In genomic region chr2:230947908-230948365, GRCh38 we compare ENCODE assay signal across 1 cellular context.
TF ChIP-seq lines count a peak whose summit lies in the region.

No MANE protein-coding gene starts in this region.

TF ChIP-seq in GM12878, 131 proteins besides CTCF, POLR2A, EP300 and RAD21 (continued from another document and continues in another):
- TF ChIP-seq FOXM1 (IDR thresholded peaks at IDR 0.05; ENCODE audit: low read depth, low read length) (no peak), GABPA (IDR thresholded peaks at IDR 0.05; ENCODE audit: low read depth) (no peak), STAT3 (IDR thresholded peaks at IDR 0.05; ENCODE audit: low read depth, low read length) (no peak), SIX5 (IDR thresholded peaks at IDR 0.05; ENCODE audit: low read depth, low read length, severe bottlenecking) (no peak), PKNOX1 (IDR thresholded peaks at IDR 0.05) (peak; percentile 50), MEF2B (IDR thresholded peaks at IDR 0.05; ENCODE audit: partially characterized antibody, poor library complexity, severe bottlenecking) (no peak), SMAD1 (IDR thresholded peaks at IDR 0.05; ENCODE audit: low read depth, partially characterized antibody) (no peak), SPI1 (IDR thresholded peaks at IDR 0.05; ENCODE audit: borderline replicate concordance, insufficient read depth, low read depth, low read length) (peak; percentile 61; the same call in 1 of the 2 replicates), IRF4 (IDR thresholded peaks at IDR 0.05; ENCODE audit: low read depth, low read length) (peak; percentile 68), ATF7 (IDR thresholded peaks at IDR 0.05; ENCODE audit: low read depth) (peak; percentile 56; the same call in 1 of the 2 replicates), WRNIP1 (IDR thresholded peaks at IDR 0.05; ENCODE audit: borderline replicate concordance, low read depth, low read length) (no peak), MYB (IDR thresholded peaks at IDR 0.05; ENCODE audit: borderline replicate concordance, low read depth, low read length) (no peak), E2F4 (IDR thresholded peaks at IDR 0.05; ENCODE audit: low read depth, low read length) (no peak), HCFC1 (IDR thresholded peaks at IDR 0.05; ENCODE audit: low read length) (no peak), NR2F1 (conservative IDR thresholded peaks at IDR 0.05) (peak; percentile 87), CEBPB (IDR thresholded peaks at IDR 0.05; ENCODE audit: borderline replicate concordance in 1 of 2, low read depth in 2 of 2, low read length in 2 of 2) (no peak), CUX1 (IDR thresholded peaks at IDR 0.05; ENCODE audit: insufficient replicate concordance, low read depth, low read length) (no peak), CHD4 (IDR thresholded peaks at IDR 0.05) (no peak), ZSCAN29 (IDR thresholded peaks at IDR 0.05) (no peak), TARDBP (IDR thresholded peaks at IDR 0.05; ENCODE audit: borderline replicate concordance) (no peak), SKIL (IDR thresholded peaks at IDR 0.05; ENCODE audit: low read depth, poor library complexity, severe bottlenecking) (no peak), BACH1 (IDR thresholded peaks at IDR 0.05; ENCODE audit: borderline replicate concordance) (no peak), GATAD2B (conservative IDR thresholded peaks at IDR 0.05; ENCODE audit: low read depth) (no peak), MXI1 (IDR thresholded peaks at IDR 0.05; ENCODE audit: low read depth, low read length) (no peak), CBFB (IDR thresholded peaks at IDR 0.05; ENCODE audit: low read depth) (peak; percentile 65; the same call in 1 of the 2 replicates), RCOR1 (conservative IDR thresholded peaks at IDR 0.05; ENCODE audit: low read depth, low read length) (no peak), PRDM15 (CRISPR knock-in tag; IDR thresholded peaks at IDR 0.05) (no peak), PML (IDR thresholded peaks at IDR 0.05; ENCODE audit: low read length) (no peak), ETV6 (conservative IDR thresholded peaks at IDR 0.05 in 1 of 2, IDR thresholded peaks at IDR 0.05 in 1 of 2; ENCODE audit: borderline replicate concordance in 1 of 2, low read depth in 1 of 2) (peak in 1 of 2 experiments; percentile 58; a peak in 1 of 4 replicates), TCF7 (IDR thresholded peaks at IDR 0.05; ENCODE audit: borderline replicate concordance) (no peak), ZZZ3 (IDR thresholded peaks at IDR 0.05; ENCODE audit: control insufficient read depth, insufficient read length, low read depth) (no peak), MTA2 (IDR thresholded peaks at IDR 0.05; ENCODE audit: low read depth) (0 out of 2 replicates have a peak, but pooled peaks have one; percentile 30), ZNF592 (IDR thresholded peaks at IDR 0.05) (no peak), CHD2 (IDR thresholded peaks at IDR 0.05; ENCODE audit: borderline replicate concordance, low read depth, low read length) (peak; percentile 26; the same call in 1 of the 2 replicates), SUPT20H (IDR thresholded peaks at IDR 0.05; ENCODE audit: borderline replicate concordance, control insufficient read depth, low read depth, low read length) (no peak), BMI1 (IDR thresholded peaks at IDR 0.05; ENCODE audit: borderline replicate concordance) (no peak), MEF2A (IDR thresholded peaks at IDR 0.05; ENCODE audit: insufficient read depth, low read depth, low read length) (0 out of 2 replicates have a peak, but pooled peaks have one; percentile 54)
- TF ChIP-seq, protein P1, sequence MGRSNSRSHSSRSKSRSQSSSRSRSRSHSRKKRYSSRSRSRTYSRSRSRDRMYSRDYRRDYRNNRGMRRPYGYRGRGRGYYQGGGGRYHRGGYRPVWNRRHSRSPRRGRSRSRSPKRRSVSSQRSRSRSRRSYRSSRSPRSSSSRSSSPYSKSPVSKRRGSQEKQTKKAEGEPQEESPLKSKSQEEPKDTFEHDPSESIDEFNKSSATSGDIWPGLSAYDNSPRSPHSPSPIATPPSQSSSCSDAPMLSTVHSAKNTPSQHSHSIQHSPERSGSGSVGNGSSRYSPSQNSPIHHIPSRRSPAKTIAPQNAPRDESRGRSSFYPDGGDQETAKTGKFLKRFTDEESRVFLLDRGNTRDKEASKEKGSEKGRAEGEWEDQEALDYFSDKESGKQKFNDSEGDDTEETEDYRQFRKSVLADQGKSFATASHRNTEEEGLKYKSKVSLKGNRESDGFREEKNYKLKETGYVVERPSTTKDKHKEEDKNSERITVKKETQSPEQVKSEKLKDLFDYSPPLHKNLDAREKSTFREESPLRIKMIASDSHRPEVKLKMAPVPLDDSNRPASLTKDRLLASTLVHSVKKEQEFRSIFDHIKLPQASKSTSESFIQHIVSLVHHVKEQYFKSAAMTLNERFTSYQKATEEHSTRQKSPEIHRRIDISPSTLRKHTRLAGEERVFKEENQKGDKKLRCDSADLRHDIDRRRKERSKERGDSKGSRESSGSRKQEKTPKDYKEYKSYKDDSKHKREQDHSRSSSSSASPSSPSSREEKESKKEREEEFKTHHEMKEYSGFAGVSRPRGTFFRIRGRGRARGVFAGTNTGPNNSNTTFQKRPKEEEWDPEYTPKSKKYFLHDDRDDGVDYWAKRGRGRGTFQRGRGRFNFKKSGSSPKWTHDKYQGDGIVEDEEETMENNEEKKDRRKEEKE (IDR thresholded peaks at IDR 0.05) = no peak
- TF ChIP-seq, protein P2, sequence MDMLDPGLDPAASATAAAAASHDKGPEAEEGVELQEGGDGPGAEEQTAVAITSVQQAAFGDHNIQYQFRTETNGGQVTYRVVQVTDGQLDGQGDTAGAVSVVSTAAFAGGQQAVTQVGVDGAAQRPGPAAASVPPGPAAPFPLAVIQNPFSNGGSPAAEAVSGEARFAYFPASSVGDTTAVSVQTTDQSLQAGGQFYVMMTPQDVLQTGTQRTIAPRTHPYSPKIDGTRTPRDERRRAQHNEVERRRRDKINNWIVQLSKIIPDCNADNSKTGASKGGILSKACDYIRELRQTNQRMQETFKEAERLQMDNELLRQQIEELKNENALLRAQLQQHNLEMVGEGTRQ (IDR thresholded peaks at IDR 0.05; ENCODE audit: borderline replicate concordance, low read depth, low read length) = no peak
